Comparison of ENCODE assay signal across 32 cellular contexts in the genomic region with DNA sequence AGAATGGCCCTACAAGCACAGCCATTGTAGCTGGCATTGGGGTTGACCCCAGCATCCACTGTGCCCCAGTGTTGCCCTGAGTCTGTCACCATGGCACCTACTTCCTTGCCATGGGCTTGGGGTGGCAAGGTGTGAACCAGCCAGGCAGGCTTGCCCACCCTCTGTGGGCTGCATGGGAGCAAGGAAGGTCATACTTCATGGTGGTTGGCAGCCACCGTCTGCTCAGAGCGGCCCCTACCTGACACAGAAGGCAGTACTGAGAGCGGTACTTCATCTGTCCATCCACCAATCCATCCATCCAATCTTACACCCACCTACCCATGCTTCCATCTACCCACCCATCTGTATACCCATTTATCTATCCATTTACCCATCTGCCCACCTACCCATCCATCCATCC.
"Had no signal": no experiment of that assay in that cellular context is flagged by ENCODE, and none has a peak within 500 bp of the region (broad histone marks: within the 10 kb centered on the region; RNA-seq: fewer than 3 reads in every experiment).

No MANE protein-coding gene starts in this region.

- ATAC-seq: activated naive CD8-positive, alpha-beta T cell treated with anti-CD3 and anti-CD28 coated beads, Interleukin-2, amount 50 U/mL, for 24 hours; naive thymus-derived CD8-positive, alpha-beta T cell; stimulated activated memory B cell treated with anti-CD40 and anti-IgM and Interleukin-4, amounts not matched to agents 10 μg/mL and 1 μg/mL and 100 μg/mL, for 72 hours; stimulated activated naive CD8-positive, alpha-beta T cell treated with anti-CD3 and anti-CD28 coated beads, Interleukin-15, amount 100 ng/mL, for 72 hours had no signal

- H3K4me3 ChIP-seq: breast epithelium, esophagus muscularis mucosa, smooth muscle cell, upper lobe of left lung, vagina had no signal

- H3K4me1 ChIP-seq: breast epithelium, vagina had no signal

- H3K4me1 Mint-ChIP-seq: activated CD4-positive, alpha-beta memory T cell treated with anti-CD3 and anti-CD28 coated beads, Interleukin-2, amount 10 ng/mL, durations not matched to agents 7 days and 5 days; activated CD4-positive, alpha-beta T cell treated with anti-CD3 and anti-CD28 coated beads, Interleukin-2, amount 10 ng/mL, durations not matched to agents 7 days and 5 days; activated naive CD4-positive, alpha-beta T cell treated with anti-CD3 and anti-CD28 coated beads, Interleukin-2, amount 50 U/mL, for 24 hours; activated naive CD8-positive, alpha-beta T cell treated with anti-CD3 and anti-CD28 coated beads, Interleukin-2, amount 50 U/mL, for 24 hours; central memory CD8-positive, alpha-beta T cell; stimulated activated memory B cell treated with anti-CD40 and anti-IgM and Interleukin-4, amounts not matched to agents 10 μg/mL and 1 μg/mL and 100 μg/mL, for 72 hours; stimulated activated naive CD8-positive, alpha-beta T cell treated with anti-CD3 and anti-CD28 coated beads, Interleukin-15, amount 100 ng/mL, for 72 hours had no signal

- H3K36me3 Mint-ChIP-seq: activated naive CD4-positive, alpha-beta T cell treated with anti-CD3 and anti-CD28 coated beads, Interleukin-2, amount 50 U/mL, for 24 hours; memory B cell; naive thymus-derived CD8-positive, alpha-beta T cell; stimulated activated memory B cell treated with anti-CD40 and anti-IgM and Interleukin-4, amounts not matched to agents 10 μg/mL and 1 μg/mL and 100 μg/mL, for 72 hours had no signal

- DNase-seq: activated CD4-positive, alpha-beta memory T cell treated with anti-CD3 and anti-CD28 coated beads, Interleukin-2, amount 10 ng/mL, durations not matched to agents 7 days and 5 days; activated CD4-positive, alpha-beta T cell treated with anti-CD3 and anti-CD28 coated beads for 1 hour; activated CD4-positive, alpha-beta T cell treated with anti-CD3 and anti-CD28 coated beads, Interleukin-2, amount 10 ng/mL, durations not matched to agents 7 days and 5 days; activated CD8-positive, alpha-beta memory T cell treated with anti-CD3 and anti-CD28 coated beads, Interleukin-2, amount 50 U/mL, for 48 hours; activated gamma-delta T cell treated with Interleukin-2 at 50 U/mL for 16 hours; activated naive CD8-positive, alpha-beta T cell treated with anti-CD3 and anti-CD28 coated beads, Interleukin-2, amount 50 U/mL, for 24 hours; activated T-cell treated with anti-CD3 and anti-CD28 coated beads, Interleukin-2, amount 50 U/mL, for 24 hours; amygdala; dermis blood vessel endothelial cell; effector CD4-positive, alpha-beta T cell; foreskin melanocyte; midbrain; occipital lobe; stimulated activated CD4-positive, alpha-beta T cell treated with anti-CD3 and anti-CD28 coated beads, Interleukin-1b, Interleukin-23, amount 100 ng/mL, for 48 hours; stimulated activated CD4-positive, alpha-beta T cell treated with anti-CD3 and anti-CD28 coated beads, Interleukin-4, amount 100 ng/mL, for 4 hours; stimulated activated CD8-positive, alpha-beta memory T cell treated with anti-CD3 and anti-CD28 coated beads, Interleukin-4, amount 100 ng/mL, for 48 hours; stimulated activated naive CD8-positive, alpha-beta T cell treated with anti-CD3 and anti-CD28 coated beads, Interleukin-15, amount 100 ng/mL, for 72 hours; substantia nigra; SW 1271; T1000 had no signal

- H3K36me3 ChIP-seq: breast epithelium, esophagus muscularis mucosa, upper lobe of left lung, vagina had no signal

- H3K4me3 Mint-ChIP-seq: activated CD4-positive, alpha-beta memory T cell treated with anti-CD3 and anti-CD28 coated beads, Interleukin-2, amount 10 ng/mL, durations not matched to agents 7 days and 5 days; activated CD4-positive, alpha-beta T cell treated with anti-CD3 and anti-CD28 coated beads, Interleukin-2, amount 10 ng/mL, durations not matched to agents 7 days and 5 days; activated naive CD4-positive, alpha-beta T cell treated with anti-CD3 and anti-CD28 coated beads, Interleukin-2, amount 50 U/mL, for 24 hours; activated naive CD8-positive, alpha-beta T cell treated with anti-CD3 and anti-CD28 coated beads, Interleukin-2, amount 50 U/mL, for 24 hours; activated T-cell treated with anti-CD3 and anti-CD28 coated beads, Interleukin-2, amount 50 U/mL, for 24 hours; central memory CD8-positive, alpha-beta T cell; memory B cell; naive thymus-derived CD8-positive, alpha-beta T cell; neural crest cell; stimulated activated memory B cell treated with anti-CD40 and anti-IgM and Interleukin-4, amounts not matched to agents 10 μg/mL and 1 μg/mL and 100 μg/mL, for 72 hours; stimulated activated naive CD8-positive, alpha-beta T cell treated with anti-CD3 and anti-CD28 coated beads, Interleukin-15, amount 100 ng/mL, for 72 hours; T-helper 1 cell treated with Interleukin-12 subunit alpha and Interleukin-12 subunit beta and Interleukin-4 antibody, amounts not matched to agents 30 μg/mL and 1 μg/mL, for 36 hours had no signal

- H3K27me3 ChIP-seq: upper lobe of left lung, vagina had no signal

- H3K27ac ChIP-seq: breast epithelium, esophagus muscularis mucosa, upper lobe of left lung, vagina had no signal

- H3K27me3 Mint-ChIP-seq: activated CD4-positive, alpha-beta memory T cell treated with anti-CD3 and anti-CD28 coated beads, Interleukin-2, amount 10 ng/mL, durations not matched to agents 7 days and 5 days; activated CD4-positive, alpha-beta T cell treated with anti-CD3 and anti-CD28 coated beads, Interleukin-2, amount 10 ng/mL, durations not matched to agents 7 days and 5 days; activated naive CD4-positive, alpha-beta T cell treated with anti-CD3 and anti-CD28 coated beads, Interleukin-2, amount 50 U/mL, for 24 hours had no signal

- H3K27ac Mint-ChIP-seq: activated CD4-positive, alpha-beta memory T cell treated with anti-CD3 and anti-CD28 coated beads, Interleukin-2, amount 10 ng/mL, durations not matched to agents 7 days and 5 days; activated CD4-positive, alpha-beta T cell treated with anti-CD3 and anti-CD28 coated beads, Interleukin-2, amount 10 ng/mL, durations not matched to agents 7 days and 5 days; activated naive CD4-positive, alpha-beta T cell treated with anti-CD3 and anti-CD28 coated beads, Interleukin-2, amount 50 U/mL, for 24 hours; activated naive CD8-positive, alpha-beta T cell treated with anti-CD3 and anti-CD28 coated beads, Interleukin-2, amount 50 U/mL, for 24 hours; activated T-cell treated with anti-CD3 and anti-CD28 coated beads, Interleukin-2, amount 50 U/mL, for 24 hours; memory B cell; stimulated activated memory B cell treated with anti-CD40 and anti-IgM and Interleukin-4, amounts not matched to agents 10 μg/mL and 1 μg/mL and 100 μg/mL, for 72 hours; T-helper 1 cell treated with Interleukin-12 subunit alpha and Interleukin-12 subunit beta and Interleukin-4 antibody, amounts not matched to agents 30 μg/mL and 1 μg/mL, for 36 hours had no signal

- H3K9me3 ChIP-seq: breast epithelium, esophagus muscularis mucosa, upper lobe of left lung, vagina had no signal

- H3K9me3 Mint-ChIP-seq: activated naive CD4-positive, alpha-beta T cell treated with anti-CD3 and anti-CD28 coated beads, Interleukin-2, amount 50 U/mL, for 24 hours; activated naive CD8-positive, alpha-beta T cell treated with anti-CD3 and anti-CD28 coated beads, Interleukin-2, amount 50 U/mL, for 24 hours; activated T-cell treated with anti-CD3 and anti-CD28 coated beads, Interleukin-2, amount 50 U/mL, for 24 hours; central memory CD8-positive, alpha-beta T cell; neural crest cell; T-helper 1 cell treated with Interleukin-12 subunit alpha and Interleukin-12 subunit beta and Interleukin-4 antibody, amounts not matched to agents 30 μg/mL and 1 μg/mL, for 36 hours had no signal
